10 cellular contexts compared by ENCODE assay signal in genomic region chr13:37870895-37871550, GRCh38. TPM values are rescaled to one million over a fixed set of nuclear protein-coding genes. Genes with fewer than 3 reads are reported as not detected.
DNase-seq lines count a peak whose midpoint lies in the region; ATAC-seq and TF ChIP-seq lines count a peak whose summit lies in the region.
"Had no signal": no experiment of that assay in that cellular context is flagged by ENCODE, and none has a peak within 500 bp of the region (broad histone marks: within the 10 kb centered on the region; RNA-seq: fewer than 3 reads in every experiment).

No MANE protein-coding gene starts in this region.

- H3K4me2 ChIP-seq in SK-N-SH, result peak overlapping the region; percentile 74
- H3K4me2 ChIP-seq in trophoblast cell (ENCODE audit: low read length), result no peak overlapping the region

- peaks cover 36% of the 10 kb centered on the region for H3K27me3 ChIP-seq in SK-N-SH (ENCODE audit: insufficient read depth)
- H3K27me3 ChIP-seq in trophoblast cell (ENCODE audit: insufficient read depth, low read length), result no peaks in the 10 kb centered on the region

- no peak overlapping the region for H3K4me3 Mint-ChIP-seq in activated CD8-positive, alpha-beta memory T cell treated with anti-CD3 and anti-CD28 coated beads, Interleukin-2, amount 10 ng/mL, durations not matched to agents 7 days and 5 days

- H4K91ac ChIP-seq in trophoblast cell (ENCODE audit: low read depth, low read length), result no peak overlapping the region

- H3K4me3 ChIP-seq in SK-N-SH (ENCODE audit: low read depth in 2 of 2, low read length in 1 of 2), result peak overlapping the region in 1 of 2 experiments; percentile 57; a peak in 2 of 4 replicates
- H3K4me3 ChIP-seq in trophoblast cell (ENCODE audit: low read depth, low read length), result no peak overlapping the region

- no peak overlapping the region for H2AK5ac ChIP-seq in trophoblast cell (ENCODE audit: low read length)

- no peaks in the 10 kb centered on the region for H3K4me1 Mint-ChIP-seq in activated CD8-positive, alpha-beta memory T cell treated with anti-CD3 and anti-CD28 coated beads, Interleukin-2, amount 10 ng/mL, durations not matched to agents 7 days and 5 days

- H3K27ac ChIP-seq in SK-N-SH (ENCODE audit: low read depth in 2 of 2, low read length in 1 of 2), result no peak overlapping the region
- H3K27ac ChIP-seq in trophoblast cell (ENCODE audit: low read depth, low read length), result no peak overlapping the region

- H3K36me3 Mint-ChIP-seq in activated CD8-positive, alpha-beta memory T cell treated with anti-CD3 and anti-CD28 coated beads, Interleukin-2, amount 10 ng/mL, durations not matched to agents 7 days and 5 days, result peaks cover 1% of the 10 kb centered on the region

- H3K36me3 ChIP-seq in SK-N-SH (replicated peaks in 1 of 2; ENCODE audit: control insufficient read depth in 1 of 2, insufficient read depth in 2 of 2, low read length in 1 of 2), result no peaks in the 10 kb centered on the region
- H3K36me3 ChIP-seq in trophoblast cell (ENCODE audit: control insufficient read depth in 1 of 2, insufficient read depth in 2 of 2, low read length in 2 of 2), result no peaks in the 10 kb centered on the region

- H3K27me3 Mint-ChIP-seq in activated CD8-positive, alpha-beta memory T cell treated with anti-CD3 and anti-CD28 coated beads, Interleukin-2, amount 10 ng/mL, durations not matched to agents 7 days and 5 days, result peaks cover 31% of the 10 kb centered on the region

- no peak for TF ChIP-seq RAD21 in SK-N-SH (IDR thresholded peaks at IDR 0.05; ENCODE audit: low read length)

- ATAC-seq in HG03039 (IDR thresholded peaks at IDR 0.05; ENCODE audit: unreplicated experiment) (no peak), GM21717 (IDR thresholded peaks at IDR 0.05; ENCODE audit: unreplicated experiment) (no peak), HG02798 (IDR thresholded peaks at IDR 0.05; ENCODE audit: poor library complexity, unreplicated experiment) (no peak)
- no peak for ATAC-seq in activated CD8-positive, alpha-beta memory T cell treated with anti-CD3 and anti-CD28 coated beads, Interleukin-2, amount 10 ng/mL, durations not matched to agents 7 days and 5 days
- ATAC-seq: activated naive CD4-positive, alpha-beta T cell treated with anti-CD3 and anti-CD28 coated beads, Interleukin-2, amount 50 U/mL, for 72 hours had no signal

- no peaks in the 10 kb centered on the region for H4K20me1 ChIP-seq in SK-N-SH (ENCODE audit: insufficient read depth)

- no peaks in the 10 kb centered on the region for H3K79me1 ChIP-seq in trophoblast cell (ENCODE audit: low read length)

- H3K27ac Mint-ChIP-seq in activated CD8-positive, alpha-beta memory T cell treated with anti-CD3 and anti-CD28 coated beads, Interleukin-2, amount 10 ng/mL, durations not matched to agents 7 days and 5 days, result no peak overlapping the region
- H3K27ac Mint-ChIP-seq: activated naive CD4-positive, alpha-beta T cell treated with anti-CD3 and anti-CD28 coated beads, Interleukin-2, amount 50 U/mL, for 72 hours had no signal

- CTCF ChIA-PET in SK-N-SH (lab: Yijun Ruan, JAX), result interaction anchor here (0.6 to 1.3 kb wide), 3 partner anchors 12 to 760 kb away, joined by 3 to 9 read pairs (median 4); no protein-coding TSS in a partner anchor
- CTCF ChIA-PET in activated CD8-positive, alpha-beta memory T cell treated with anti-CD3 and anti-CD28 coated beads, Interleukin-2, amount 10 ng/mL, durations not matched to agents 7 days and 5 days (lab: Charles Lee), result interaction anchor here (1.2 kb wide), 1 partner anchor 12 kb away, joined by 3 read pairs; no protein-coding TSS in a partner anchor

- DNase-seq in ELR (ENCODE audit: low read depth) (peak; percentile 82), SK-N-SH (no peak), fibroblast of the conjunctiva (ENCODE audit: low read depth) (peak; percentile 21), trophoblast cell (peak; percentile 19 to 22)
- no peak for DNase-seq in activated CD8-positive, alpha-beta memory T cell treated with anti-CD3 and anti-CD28 coated beads, Interleukin-2, amount 10 ng/mL, durations not matched to agents 7 days and 5 days
- DNase-seq: NK-92 treated with Interleukin-12 subunit alpha and Interleukin-12 subunit beta, amount 100 ng/mL, for 24 hours had no signal

- H2AFZ ChIP-seq in SK-N-SH (ENCODE audit: low read depth) (peak overlapping the region; percentile 76; the same call in 1 of the 2 replicates), trophoblast cell (ENCODE audit: insufficient read depth, low read length, poor library complexity) (no peak overlapping the region)

- H3K9me3 ChIP-seq in SK-N-SH (no peaks in the 10 kb centered on the region), trophoblast cell (ENCODE audit: insufficient read depth, low read depth, low read length) (no peaks in the 10 kb centered on the region)

- H3K9me2 ChIP-seq in SK-N-SH, result no peaks in the 10 kb centered on the region

- H4K8ac ChIP-seq in trophoblast cell (ENCODE audit: low read depth, low read length), result no peak overlapping the region

- peaks cover 5% of the 10 kb centered on the region for H3F3A ChIP-seq in SK-N-SH (replicated peaks; ENCODE audit: insufficient read depth)

- no peaks in the 10 kb centered on the region for H3K9me3 Mint-ChIP-seq in activated CD8-positive, alpha-beta memory T cell treated with anti-CD3 and anti-CD28 coated beads, Interleukin-2, amount 10 ng/mL, durations not matched to agents 7 days and 5 days (ENCODE audit: low read depth)

- no peak overlapping the region for H3K9ac ChIP-seq in SK-N-SH
- H3K9ac ChIP-seq in trophoblast cell (ENCODE audit: low read length), result no peak overlapping the region

- H3K4me1 ChIP-seq in SK-N-SH (ENCODE audit: control insufficient read depth in 1 of 2, insufficient read depth in 2 of 2, low read depth in 1 of 2, low read length in 1 of 2), result peaks cover 0 to 11% of the 10 kb centered on the region in 2 experiments; a peak in 2 of 4 replicates
- H3K4me1 ChIP-seq in trophoblast cell (ENCODE audit: control insufficient read depth in 1 of 2, insufficient read depth in 2 of 2, low read length in 2 of 2), result peaks cover 4 to 11% of the 10 kb centered on the region in 2 experiments

- H4K12ac ChIP-seq in trophoblast cell (ENCODE audit: low read depth, low read length), result no peak overlapping the region

- no peak for TF ChIP-seq EP300 in SK-N-SH (IDR thresholded peaks at IDR 0.05; ENCODE audit: borderline replicate concordance in 1 of 2, low read depth in 1 of 2, low read length in 1 of 2)

- TF ChIP-seq CTCF in SK-N-SH (IDR thresholded peaks at IDR 0.05), result no peak

- WGBS in SK-N-SH (ENCODE audit: low lambda C conversion rate), result 7% methylated on average over 9 of the region's 10 CpGs
- no CpG with 5 or more reads among the region's 10 CpGs for WGBS in trophoblast cell (ENCODE audit: extremely low coverage, insufficient coverage, insufficient read length)

- no peak overlapping the region for H3K18ac ChIP-seq in trophoblast cell (ENCODE audit: low read length)

- no peak overlapping the region for H3K14ac ChIP-seq in trophoblast cell (ENCODE audit: low read length)

- POLR2A ChIA-PET in SK-N-SH (lab: Yijun Ruan, JAX), result no interaction called here

- H3K79me2 ChIP-seq in SK-N-SH (ENCODE audit: insufficient read depth) (no peaks in the 10 kb centered on the region), trophoblast cell (ENCODE audit: control insufficient read depth, insufficient read depth, low read length, poor library complexity) (no peaks in the 10 kb centered on the region)

- H2BK5ac ChIP-seq in trophoblast cell (ENCODE audit: low read depth, low read length, poor library complexity), result no peak overlapping the region

- no peak overlapping the region for H2BK12ac ChIP-seq in trophoblast cell (ENCODE audit: low read length)

- no peak overlapping the region for H3K4ac ChIP-seq in trophoblast cell (ENCODE audit: low read depth, low read length)

- no peak overlapping the region for H2BK120ac ChIP-seq in trophoblast cell (ENCODE audit: insufficient read depth, low read length, poor library complexity)

- H3K23ac ChIP-seq in trophoblast cell (ENCODE audit: low read length), result no peak overlapping the region

TF ChIP-seq in SK-N-SH, 30 proteins besides CTCF, POLR2A, EP300 and RAD21:
- TF ChIP-seq RCOR1 (IDR thresholded peaks at IDR 0.05; ENCODE audit: low read length) (no peak), YY1 (IDR thresholded peaks at IDR 0.05; ENCODE audit: low read depth) (no peak), CHD2 (IDR thresholded peaks at IDR 0.05; ENCODE audit: low read length, partially characterized antibody) (no peak), SIN3A (IDR thresholded peaks at IDR 0.05; ENCODE audit: borderline replicate concordance, low read depth, low read length) (no peak), NFIC (IDR thresholded peaks at IDR 0.05; ENCODE audit: borderline replicate concordance) (no peak), MAX (IDR thresholded peaks at IDR 0.05; ENCODE audit: low read depth) (no peak), TCF12 (IDR thresholded peaks at IDR 0.05) (no peak)

RNA-seq across cellular contexts. Expression of gene TRPC4, which starts 1.5 kb away (rescaled TPM):
- not detected in 2 replicates for polyA plus RNA-seq in SK-N-SH (2012; rRNA removed)
- polyA plus RNA-seq in SK-N-SH (2012; cell fraction: cytosol; rRNA removed), result 0.01 and 0.03 TPM in 2 replicates
- polyA plus RNA-seq in SK-N-SH (2012; cell fraction: nucleus; rRNA removed), result 0.01 TPM in 1 of 2 replicates, not detected in the other
- polyA plus RNA-seq in trophoblast cell (2013), result 0.07 and 0.08 TPM in 2 replicates
- total RNA-seq in activated CD8-positive, alpha-beta memory T cell treated with anti-CD3 and anti-CD28 coated beads, Interleukin-2, amount 10 ng/mL, durations not matched to agents 7 days and 5 days, result not detected
- total RNA-seq: activated naive CD4-positive, alpha-beta T cell treated with anti-CD3 and anti-CD28 coated beads, Interleukin-2, amount 50 U/mL, for 72 hours had no signal

Comparison
In these comparisons a context has a peak if more than half of its experiments do, and no peak if none do; other contexts are left out.
1. DNase-seq: peak in ELR (single experiment), fibroblast of the conjunctiva (single experiment) and trophoblast cell (2 of 2); none in SK-N-SH (single experiment) and activated CD8-positive, alpha-beta memory T cell treated with anti-CD3 and anti-CD28 coated beads, Interleukin-2, amount 10 ng/mL, durations not matched to agents 7 days and 5 days (single experiment).